ENCODE assay signal across 9 cellular contexts in genomic region chr14:64329149-64329548, GRCh38. TPM values are rescaled to one million over a fixed set of nuclear protein-coding genes. Genes with fewer than 3 reads are reported as not detected.
"Had no signal": no experiment of that assay in that cellular context is flagged by ENCODE, and none has a peak within 500 bp of the region (broad histone marks: within the 10 kb centered on the region; RNA-seq: fewer than 3 reads in every experiment).

No MANE protein-coding gene starts in this region.

- H3K36me3 ChIP-seq: HAP-1 had no signal

- ATAC-seq: GM23338, HCT116 had no signal

- H3K27ac ChIP-seq: HL-60 had no signal

- H3K9me3 ChIP-seq: HAP-1 had no signal

- DNase-seq: H7, HFFc6, KBM-7 had no signal

- H3K4me3 ChIP-seq: GM23338, HAP-1 had no signal

RNA-seq across cellular contexts. Expression of gene ESR2, which starts 35.0 kb away (rescaled TPM):
- total RNA-seq: H4, HFFc6, HT1080 had no signal
